In genomic region chr1:208044568-208045241, GRCh38 we compare ENCODE assay signal across 24 cellular contexts.
DNase-seq lines count a peak whose midpoint lies in the region; ATAC-seq, FAIRE-seq and TF ChIP-seq lines count a peak whose summit lies in the region.
"Had no signal": no experiment of that assay in that cellular context is flagged by ENCODE, and none has a peak within 500 bp of the region (broad histone marks: within the 10 kb centered on the region; RNA-seq: fewer than 3 reads in every experiment).

No MANE protein-coding gene starts in this region.

- peak overlapping the region; percentile 77 for H3K27ac ChIP-seq in angular gyrus (ENCODE audit: low read depth, low read length)
- peak overlapping the region; percentile 46 to 72 (median 58) for H3K27ac ChIP-seq in pancreas
- H3K27ac ChIP-seq in MM.1S (ENCODE audit: low read length): no peak overlapping the region
- H3K27ac ChIP-seq: GM23248, neutrophil, SK-N-MC had no signal

- H3K4me3 ChIP-seq in pancreas (no peak overlapping the region), MM.1S (ENCODE audit: low read length) (no peak overlapping the region)
- H3K4me3 ChIP-seq: GM23248, lower lobe of right lung, MG63, SK-N-MC, thyroid gland had no signal

- ATAC-seq in pancreas (no peak), GM21423 (IDR thresholded peaks at IDR 0.05; ENCODE audit: unreplicated experiment) (no peak)
- ATAC-seq: stimulated activated naive CD8-positive, alpha-beta T cell treated with anti-CD3 and anti-CD28 coated beads, Interleukin-15, Interleukin-2, amounts not matched to agents 100 U/mL and 50 U/mL, for 24 hours had no signal

- H3K4me2 ChIP-seq in MM.1S (ENCODE audit: low read depth, low read length): no peak overlapping the region

- no peak overlapping the region for H2AFZ ChIP-seq in MM.1S (ENCODE audit: low read length)
- H2AFZ ChIP-seq: GM23248 had no signal

- H3K9me3 Mint-ChIP-seq in activated naive CD4-positive, alpha-beta T cell treated with anti-CD3 and anti-CD28 coated beads for 36 hours: no peaks in the 10 kb centered on the region

- peaks cover 49 to 70% (median 64%) of the 10 kb centered on the region in 3 donors for H3K4me1 ChIP-seq in pancreas
- no peaks in the 10 kb centered on the region for H3K4me1 ChIP-seq in MM.1S (ENCODE audit: low read length)

- TF ChIP-seq CTCF in pancreas (IDR thresholded peaks at IDR 0.05): no peak
- TF ChIP-seq CTCF in MM.1S (IDR thresholded peaks at IDR 0.05; ENCODE audit: low read length): no peak

- peaks cover 3% of the 10 kb centered on the region for H3K27me3 Mint-ChIP-seq in activated naive CD4-positive, alpha-beta T cell treated with anti-CD3 and anti-CD28 coated beads for 36 hours (ENCODE audit: low read depth)

- peak; percentile 6 for DNase-seq in activated naive CD4-positive, alpha-beta T cell treated with anti-CD3 and anti-CD28 coated beads for 36 hours
- no peak for DNase-seq in activated naive CD4-positive, alpha-beta T cell treated with anti-CD3 and anti-CD28 coated beads, Interleukin-2, amount 50 U/mL, for 16 hours
- DNase-seq in Kasumi-1 (lab: John Stamatoyannopoulos, UW) (peak; percentile 18 to 29), pancreas (peak in 2 of 6 donors; percentile 40 to 44), MM.1S (no peak), NCI-H510A (lab: John Stamatoyannopoulos, UW) (no peak)
- DNase-seq: activated CD4-positive, CD25-positive, alpha-beta regulatory T cell treated with anti-CD3 and anti-CD28 coated beads, Interleukin-2, amount 50 U/mL, for 72 hours; activated gamma-delta T cell; EL; GM23248; lower lobe of right lung; MG63; NCI-H1417 treated with DMSO at 0.1 percent for 48 hours; stimulated activated CD4-positive, alpha-beta T cell treated with anti-CD3 and anti-CD28 coated beads, Interleukin-2, amount 100 ng/mL, for 48 hours; stimulated activated naive CD8-positive, alpha-beta T cell treated with anti-CD3 and anti-CD28 coated beads, Interleukin-15, Interleukin-2, amounts not matched to agents 100 U/mL and 50 U/mL, for 24 hours; T-helper 9 cell; thyroid gland had no signal

- H3K4me1 Mint-ChIP-seq in activated naive CD4-positive, alpha-beta T cell treated with anti-CD3 and anti-CD28 coated beads for 36 hours (ENCODE audit: low read depth): peaks cover 3% of the 10 kb centered on the region

- H3K9me3 ChIP-seq in pancreas (no peaks in the 10 kb centered on the region), MM.1S (replicated peaks; ENCODE audit: insufficient read depth, low read length) (no peaks in the 10 kb centered on the region)
- H3K9me3 ChIP-seq: lower lobe of right lung, MG63, neutrophil, thyroid gland had no signal

- H3K79me2 ChIP-seq in MM.1S (ENCODE audit: low read length): no peaks in the 10 kb centered on the region

- H3K27ac Mint-ChIP-seq in activated naive CD4-positive, alpha-beta T cell treated with anti-CD3 and anti-CD28 coated beads for 36 hours: no peak overlapping the region

- H3K27me3 ChIP-seq in pancreas (no peaks in the 10 kb centered on the region), MM.1S (replicated peaks; ENCODE audit: insufficient read depth, low read length) (no peaks in the 10 kb centered on the region)
- H3K27me3 ChIP-seq: MG63, neutrophil, thyroid gland had no signal

- H4K20me1 ChIP-seq in MM.1S (ENCODE audit: insufficient read depth, low read length): no peaks in the 10 kb centered on the region

- 67 to 71% methylated on average over 25 of the region's 25 CpGs for WGBS in pancreas, 2 donors

- no peak overlapping the region for H3K9ac ChIP-seq in MM.1S (ENCODE audit: low read length)
- H3K9ac ChIP-seq: GM23248 had no signal

- H3K36me3 ChIP-seq in pancreas (peaks cover 0 to 14% (median 0%) of the 10 kb centered on the region in 3 donors), MM.1S (replicated peaks; ENCODE audit: insufficient read depth, low read length) (no peaks in the 10 kb centered on the region)
- H3K36me3 ChIP-seq: MG63, neutrophil had no signal

- H3F3A ChIP-seq in MM.1S (ENCODE audit: insufficient read depth, low read length): no peaks in the 10 kb centered on the region

- CTCF ChIA-PET in activated naive CD4-positive, alpha-beta T cell treated with anti-CD3 and anti-CD28 coated beads for 36 hours (lab: Charles Lee): no interaction called here

- no peak for FAIRE-seq in pancreas (lab: Jason Lieb, UNC)
- FAIRE-seq: D721Med, keratinocyte, small intestine had no signal

- H3K4me3 Mint-ChIP-seq in activated naive CD4-positive, alpha-beta T cell treated with anti-CD3 and anti-CD28 coated beads for 36 hours: no peak overlapping the region

- no peaks in the 10 kb centered on the region for H3K9me2 ChIP-seq in MM.1S (replicated peaks; ENCODE audit: insufficient read depth, low read length)

- intact Hi-C loops in activated naive CD4-positive, alpha-beta T cell treated with anti-CD3 and anti-CD28 coated beads for 36 hours (cut with micrococcal nuclease): no loop called here
- intact Hi-C loops in pancreas (cut with DNase I): no loop called here

- no peaks in the 10 kb centered on the region for H3K36me3 Mint-ChIP-seq in activated naive CD4-positive, alpha-beta T cell treated with anti-CD3 and anti-CD28 coated beads for 36 hours (ENCODE audit: low read depth)

Comparison
In these comparisons a context has a peak if more than half of its experiments do, and no peak if none do; other contexts are left out.
1. DNase-seq: peak in activated naive CD4-positive, alpha-beta T cell treated with anti-CD3 and anti-CD28 coated beads for 36 hours (single experiment) and Kasumi-1 (2 of 2); none in activated naive CD4-positive, alpha-beta T cell treated with anti-CD3 and anti-CD28 coated beads, Interleukin-2, amount 50 U/mL, for 16 hours (single experiment), MM.1S (single experiment) and NCI-H510A (single experiment).